15 cellular contexts compared by ENCODE assay signal in genomic region chr3:49124991-49125670, GRCh38.
DNase-seq lines count a peak whose midpoint lies in the region; ATAC-seq lines count a peak whose summit lies in the region.
"Had no signal": no experiment of that assay in that cellular context is flagged by ENCODE, and none has a peak within 500 bp of the region (broad histone marks: within the 10 kb centered on the region; RNA-seq: fewer than 3 reads in every experiment).

No MANE protein-coding gene starts in this region.

- DNase-seq in NCI-H2227 (lab: John Stamatoyannopoulos, UW; ENCODE audit: unreplicated experiment) (peak; percentile 9), NCI-H2227 treated with DMSO at 0.1 percent for 48 hours (lab: John Stamatoyannopoulos, UW) (no peak), NCI-H69 (lab: John Stamatoyannopoulos, UW) (peak; percentile 8), cerebellar cortex (ENCODE audit: low spot score) (peak; percentile 41), posterior cingulate gyrus (peak in 8 of 10 donors; percentile 34 to 94 (median 67))
- DNase-seq in effector CD8-positive, alpha-beta T cell (lab: John Stamatoyannopoulos, UW): no peak
- DNase-seq: adrenal gland; CD4-positive, alpha-beta memory T cell; GDM1; HFFc6; OCI-M1; stomach had no signal

- intact Hi-C loops in posterior cingulate gyrus (cut with DNase I): loop anchor here (10.0 kb wide), 1 partner anchor 300 kb away; the partner anchor contains the start of genes AMT and NICN1

- ATAC-seq in GM18873 (IDR thresholded peaks at IDR 0.05; ENCODE audit: low FRiP score, unreplicated experiment): no peak
- no peak for ATAC-seq in HG02623 (IDR thresholded peaks at IDR 0.05; ENCODE audit: unreplicated experiment)
- ATAC-seq: activated CD4-positive, CD25-positive, alpha-beta regulatory T cell treated with anti-CD3 and anti-CD28 coated beads, Interleukin-2, amount 50 U/mL, for 24 hours had no signal

Comparison
In these comparisons a context has a peak if more than half of its experiments do, and no peak if none do; other contexts are left out.
1. DNase-seq: peak in NCI-H2227 (single experiment), NCI-H69 (single experiment), cerebellar cortex (single experiment) and posterior cingulate gyrus (8 of 10); none in NCI-H2227 treated with DMSO at 0.1 percent for 48 hours (single experiment) and effector CD8-positive, alpha-beta T cell (single experiment).